13 cellular contexts compared by ENCODE assay signal in genomic region chr7:108073305-108074070, GRCh38. TPM values are rescaled to one million over a fixed set of nuclear protein-coding genes. Genes with fewer than 3 reads are reported as not detected.
"Had no signal": no experiment of that assay in that cellular context is flagged by ENCODE, and none has a peak within 500 bp of the region (broad histone marks: within the 10 kb centered on the region; RNA-seq: fewer than 3 reads in every experiment).

No MANE protein-coding gene starts in this region.

- H3K36me3 ChIP-seq: esophagus muscularis mucosa, tibial nerve had no signal

- H3K27me3 ChIP-seq: body of pancreas, esophagus muscularis mucosa, tibial nerve had no signal

- H3K4me1 ChIP-seq: body of pancreas, tibial nerve had no signal

- DNase-seq: activated CD4-positive, alpha-beta memory T cell treated with anti-CD3 and anti-CD28 coated beads, Interleukin-2, amount 10 ng/mL, durations not matched to agents 7 days and 5 days; activated CD4-positive, alpha-beta T cell treated with anti-CD3 and anti-CD28 coated beads for 36 hours; activated effector memory CD4-positive, alpha-beta T cell treated with Interleukin-2 at 50 U/mL for 16 hours; activated T-cell treated with anti-CD3 and anti-CD28 coated beads, Interleukin-2, amount 50 U/mL, for 4 hours; amygdala; body of pancreas; caudate nucleus; foreskin melanocyte; stimulated activated CD4-positive, alpha-beta T cell treated with anti-CD3 and anti-CD28 coated beads, Interleukin-4, amount 100 ng/mL, for 1 hour; stimulated activated naive B cell treated with anti-CD40 and anti-IgM and Interleukin-4, amounts not matched to agents 10 μg/mL and 1 μg/mL and 100 μg/mL, for 72 hours had no signal

- ATAC-seq: activated CD4-positive, alpha-beta T cell treated with anti-CD3 and anti-CD28 coated beads for 36 hours; activated T-cell treated with anti-CD3 and anti-CD28 coated beads, Interleukin-2, amount 50 U/mL, for 4 hours; body of pancreas; stimulated activated naive B cell treated with anti-CD40 and anti-IgM and Interleukin-4, amounts not matched to agents 10 μg/mL and 1 μg/mL and 100 μg/mL, for 72 hours had no signal

- H3K27ac ChIP-seq: body of pancreas, esophagus muscularis mucosa, tibial nerve had no signal

- H3K9me3 ChIP-seq: body of pancreas, esophagus muscularis mucosa, tibial nerve had no signal

- H3K4me3 ChIP-seq: body of pancreas, esophagus muscularis mucosa, tibial nerve had no signal

RNA-seq across cellular contexts. Expression of gene LAMB4, which starts 56.7 kb away (rescaled TPM):
- total RNA-seq: activated CD4-positive, alpha-beta memory T cell treated with anti-CD3 and anti-CD28 coated beads, Interleukin-2, amount 10 ng/mL, durations not matched to agents 7 days and 5 days; activated CD4-positive, alpha-beta T cell treated with anti-CD3 and anti-CD28 coated beads for 36 hours; activated T-cell treated with anti-CD3 and anti-CD28 coated beads, Interleukin-2, amount 50 U/mL, for 4 hours; T-helper 1 cell treated with Interleukin-12 subunit alpha and Interleukin-12 subunit beta and Interleukin-4 antibody, amounts not matched to agents 30 ng/mL and 1 ng/mL, for 36 hours had no signal
